Comparison of ENCODE assay signal across 1 cellular context in genomic region chr5:142281012-142281374, GRCh38.
TF ChIP-seq lines count a peak whose summit lies in the region.

No MANE protein-coding gene starts in this region.

TF ChIP-seq in HEK293, 187 proteins besides CTCF, POLR2A, EP300 and RAD21 (continued from another document):
- TF ChIP-seq, protein P1, sequence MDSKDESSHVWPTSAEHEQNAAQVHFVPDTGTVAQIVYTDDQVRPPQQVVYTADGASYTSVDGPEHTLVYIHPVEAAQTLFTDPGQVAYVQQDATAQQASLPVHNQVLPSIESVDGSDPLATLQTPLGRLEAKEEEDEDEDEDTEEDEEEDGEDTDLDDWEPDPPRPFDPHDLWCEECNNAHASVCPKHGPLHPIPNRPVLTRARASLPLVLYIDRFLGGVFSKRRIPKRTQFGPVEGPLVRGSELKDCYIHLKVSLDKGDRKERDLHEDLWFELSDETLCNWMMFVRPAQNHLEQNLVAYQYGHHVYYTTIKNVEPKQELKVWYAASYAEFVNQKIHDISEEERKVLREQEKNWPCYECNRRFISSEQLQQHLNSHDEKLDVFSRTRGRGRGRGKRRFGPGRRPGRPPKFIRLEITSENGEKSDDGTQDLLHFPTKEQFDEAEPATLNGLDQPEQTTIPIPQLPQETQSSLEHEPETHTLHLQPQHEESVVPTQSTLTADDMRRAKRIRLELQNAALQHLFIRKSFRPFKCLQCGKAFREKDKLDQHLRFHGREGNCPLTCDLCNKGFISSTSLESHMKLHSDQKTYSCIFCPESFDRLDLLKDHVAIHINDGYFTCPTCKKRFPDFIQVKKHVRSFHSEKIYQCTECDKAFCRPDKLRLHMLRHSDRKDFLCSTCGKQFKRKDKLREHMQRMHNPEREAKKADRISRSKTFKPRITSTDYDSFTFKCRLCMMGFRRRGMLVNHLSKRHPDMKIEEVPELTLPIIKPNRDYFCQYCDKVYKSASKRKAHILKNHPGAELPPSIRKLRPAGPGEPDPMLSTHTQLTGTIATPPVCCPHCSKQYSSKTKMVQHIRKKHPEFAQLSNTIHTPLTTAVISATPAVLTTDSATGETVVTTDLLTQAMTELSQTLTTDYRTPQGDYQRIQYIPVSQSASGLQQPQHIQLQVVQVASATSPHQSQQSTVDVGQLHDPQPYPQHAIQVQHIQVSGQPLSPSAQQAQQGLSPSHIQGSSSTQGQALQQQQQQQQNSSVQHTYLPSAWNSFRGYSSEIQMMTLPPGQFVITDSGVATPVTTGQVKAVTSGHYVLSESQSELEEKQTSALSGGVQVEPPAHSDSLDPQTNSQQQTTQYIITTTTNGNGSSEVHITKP (tag by site-specific recombination; IDR thresholded peaks at IDR 0.05) = no peak
- no peak for TF ChIP-seq ZIC2 (tag by site-specific recombination; IDR thresholded peaks at IDR 0.05)
- TF ChIP-seq ZNF692 (tag by site-specific recombination; IDR thresholded peaks at IDR 0.05) = no peak
- no peak for TF ChIP-seq KLF1 (tag by site-specific recombination; IDR thresholded peaks at IDR 0.05)
- no peak for TF ChIP-seq ZNF776 (tag by site-specific recombination; IDR thresholded peaks at IDR 0.05; ENCODE audit: borderline replicate concordance)
- no peak for TF ChIP-seq PRDM1 (tag by site-specific recombination; IDR thresholded peaks at IDR 0.05)
